In the genomic region with DNA sequence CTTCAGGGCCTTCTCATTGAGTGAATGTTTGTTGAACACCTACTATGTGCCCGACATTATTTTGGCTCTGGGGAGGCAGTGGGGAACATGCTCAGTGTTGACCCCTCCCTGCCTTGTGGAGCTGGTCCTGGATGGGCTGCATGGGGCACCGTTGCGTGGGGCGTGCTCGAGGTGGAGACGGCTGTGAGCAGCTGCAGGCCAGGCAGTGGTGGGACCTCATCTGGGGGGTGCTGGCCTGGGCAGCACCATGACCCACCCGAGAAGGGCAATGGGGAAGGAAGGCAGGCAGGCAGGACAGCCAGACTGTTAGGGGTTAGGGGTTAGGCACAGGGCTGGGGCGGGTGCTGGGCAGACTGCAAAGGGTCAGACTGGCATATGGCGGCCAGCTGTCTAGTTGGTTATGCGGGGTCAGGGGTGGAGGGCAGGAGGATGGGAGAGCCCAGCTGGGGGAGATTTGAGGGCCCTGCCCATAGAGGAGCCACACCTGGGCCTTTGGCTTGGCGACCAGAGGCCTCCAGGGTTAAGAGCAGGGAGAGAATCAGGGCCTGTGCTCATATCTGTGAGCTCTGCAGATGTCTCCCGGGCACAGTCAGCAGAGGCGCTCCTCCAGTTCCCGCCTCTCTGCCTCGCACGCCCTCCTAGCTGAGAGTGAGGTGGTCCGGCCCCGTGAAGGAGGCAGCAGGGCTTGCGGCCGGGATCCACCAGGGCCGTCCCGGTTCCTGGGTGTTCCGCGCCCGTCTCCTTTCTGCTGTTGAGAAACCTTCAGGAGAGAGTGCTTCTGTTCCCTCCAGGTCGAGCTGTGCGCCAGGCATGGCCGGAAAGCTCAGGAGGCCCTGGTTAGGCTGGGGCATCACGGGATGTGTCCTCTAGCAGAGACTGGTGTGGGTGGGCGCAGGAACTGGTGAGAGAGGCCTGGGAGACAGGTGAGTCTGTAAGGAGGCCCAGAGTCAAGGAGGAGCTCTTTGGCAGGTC, we compare ENCODE assay signal across 28 cellular contexts.
DNase-seq lines count a peak whose midpoint lies in the region; ATAC-seq, FAIRE-seq and TF ChIP-seq lines count a peak whose summit lies in the region.
"Had no signal": no experiment of that assay in that cellular context is flagged by ENCODE, and none has a peak within 500 bp of the region (broad histone marks: within the 10 kb centered on the region; RNA-seq: fewer than 3 reads in every experiment).

No MANE protein-coding gene starts in this region.

- CTCF ChIA-PET in activated CD4-positive, alpha-beta T cell treated with anti-CD3 and anti-CD28 coated beads for 36 hours (lab: Charles Lee) = interaction anchor here (1.0 to 1.9 kb wide), 2 partner anchors 11 to 20 kb away, joined by 3 to 5 read pairs; no protein-coding TSS in a partner anchor
- CTCF ChIA-PET in K562 (lab: Yijun Ruan, JAX; ENCODE audit: low intra/inter-chr PET ratio) = no interaction called here
- CTCF ChIA-PET in HepG2 (lab: Yijun Ruan, JAX; ENCODE audit: low intra/inter-chr PET ratio, low total read pairs) = no interaction called here

- no peaks in the 10 kb centered on the region for H3K9me3 ChIP-seq in K562 (replicated peaks; ENCODE audit: control insufficient read depth, insufficient read depth, low read depth, low read length)
- H3K9me3 ChIP-seq in HepG2 (ENCODE audit: low read length) = no peaks in the 10 kb centered on the region
- no peaks in the 10 kb centered on the region for H3K9me3 ChIP-seq in spleen
- H3K9me3 ChIP-seq: left lung, pancreas, uterus had no signal

- POLR2A ChIA-PET in activated CD4-positive, alpha-beta T cell treated with anti-CD3 and anti-CD28 coated beads for 36 hours (lab: Charles Lee) = no interaction called here
- POLR2A ChIA-PET in K562 (lab: Yijun Ruan, JAX) (interaction anchor here (0.5 to 1.3 kb wide), 3 partner anchors 26 to 37 kb away, joined by 3 to 4 read pairs (median 3); no protein-coding TSS in a partner anchor), HepG2 (lab: Yijun Ruan, JAX) (interaction anchor here (1.2 kb wide), 1 partner anchor 19 kb away, joined by 3 read pairs; no protein-coding TSS in a partner anchor)

- H3K4me1 ChIP-seq in K562 (replicated peaks in 1 of 2; ENCODE audit: control insufficient read depth in 2 of 2, insufficient read depth in 2 of 2, low read length in 2 of 2) (peaks cover 0 to 32% of the 10 kb centered on the region in 2 experiments; a peak in 3 of 5 replicates), HepG2 (ENCODE audit: insufficient read depth, low read length) (peaks cover 26% of the 10 kb centered on the region), spleen (peaks cover 20 to 37% (median 29%) of the 10 kb centered on the region in 6 donors)

- H3K4me1 Mint-ChIP-seq in activated CD4-positive, alpha-beta T cell treated with anti-CD3 and anti-CD28 coated beads, Interleukin-2, amount 10 ng/mL, durations not matched to agents 24 days and 14 days = peaks cover 21% of the 10 kb centered on the region
- peaks cover 38% of the 10 kb centered on the region for H3K4me1 Mint-ChIP-seq in activated CD4-positive, alpha-beta T cell treated with anti-CD3 and anti-CD28 coated beads for 36 hours

- no peaks in the 10 kb centered on the region for H3K9me1 ChIP-seq in K562 (ENCODE audit: control insufficient read depth, insufficient read depth, low read length)

- no peak overlapping the region for H3K4me3 ChIP-seq in K562
- H3K4me3 ChIP-seq in HepG2 (replicated peaks in 1 of 3; ENCODE audit: insufficient read depth in 1 of 3, low read depth in 2 of 3, low read length in 3 of 3) = no peak overlapping the region
- no peak overlapping the region for H3K4me3 ChIP-seq in spleen
- H3K4me3 ChIP-seq: cardiac muscle cell, GM12878, left lung, pancreas, uterus had no signal

- intact Hi-C loops in activated CD4-positive, alpha-beta T cell treated with anti-CD3 and anti-CD28 coated beads, Interleukin-2, amount 10 ng/mL, durations not matched to agents 24 days and 14 days (cut with micrococcal nuclease) = no loop called here
- intact Hi-C loops in activated CD4-positive, alpha-beta T cell treated with anti-CD3 and anti-CD28 coated beads for 36 hours (cut with DNase I, micrococcal nuclease) = no loop called here
- intact Hi-C loops in K562 (cut with micrococcal nuclease) (no loop called here), HepG2 (cut with micrococcal nuclease; ENCODE audit: unreplicated experiment) (no loop called here), spleen (cut with DNase I; ENCODE audit: low total_unique reads) (no loop called here)

- H3K9me3 Mint-ChIP-seq in activated CD4-positive, alpha-beta T cell treated with anti-CD3 and anti-CD28 coated beads, Interleukin-2, amount 10 ng/mL, durations not matched to agents 24 days and 14 days = no peaks in the 10 kb centered on the region
- no peaks in the 10 kb centered on the region for H3K9me3 Mint-ChIP-seq in activated CD4-positive, alpha-beta T cell treated with anti-CD3 and anti-CD28 coated beads for 36 hours (ENCODE audit: low read depth)
- H3K9me3 Mint-ChIP-seq: activated naive CD4-positive, alpha-beta T cell treated with anti-CD3 and anti-CD28 coated beads, Interleukin-2, amount 50 U/mL, for 72 hours; activated T-helper 17 cell treated with anti-CD3 and anti-CD28 coated beads, Interleukin-2, amount 50 U/mL, for 72 hours; CD8-positive, alpha-beta T cell; immature natural killer cell; naive thymus-derived CD4-positive, alpha-beta T cell; stimulated activated naive B cell treated with anti-CD40 and anti-IgM and Interleukin-4, amounts not matched to agents 10 μg/mL and 1 μg/mL and 100 μg/mL, for 72 hours had no signal

- H3K27ac Mint-ChIP-seq in activated CD4-positive, alpha-beta T cell treated with anti-CD3 and anti-CD28 coated beads, Interleukin-2, amount 10 ng/mL, durations not matched to agents 24 days and 14 days = no peak overlapping the region
- H3K27ac Mint-ChIP-seq in activated CD4-positive, alpha-beta T cell treated with anti-CD3 and anti-CD28 coated beads for 36 hours = no peak overlapping the region
- H3K27ac Mint-ChIP-seq: activated T-helper 17 cell treated with anti-CD3 and anti-CD28 coated beads, Interleukin-2, amount 50 U/mL, for 72 hours; CD8-positive, alpha-beta T cell; stimulated activated naive B cell treated with anti-CD40 and anti-IgM and Interleukin-4, amounts not matched to agents 10 μg/mL and 1 μg/mL and 100 μg/mL, for 72 hours had no signal

- H3K9ac ChIP-seq in K562 (ENCODE audit: insufficient read depth in 1 of 2, low read depth in 2 of 2, low read length in 2 of 2) = no peak overlapping the region
- H3K9ac ChIP-seq in HepG2 (ENCODE audit: insufficient read depth, low read depth, low read length) = no peak overlapping the region

- TF ChIP-seq RAD21 in K562 (CRISPR knock-in tag; conservative IDR thresholded peaks at IDR 0.05 in 1 of 2, IDR thresholded peaks at IDR 0.05 in 1 of 2) (no peak), HepG2 (CRISPR knock-in tag; IDR thresholded peaks at IDR 0.05) (no peak)

- no peak overlapping the region for H2AFZ ChIP-seq in K562 (ENCODE audit: low read depth, low read length)
- H2AFZ ChIP-seq in HepG2 (ENCODE audit: low read length) = no peak overlapping the region

- TF ChIP-seq CTCF in K562 (IDR thresholded peaks at IDR 0.05 in 2 of 3, conservative IDR thresholded peaks at IDR 0.05 in 1 of 3; ENCODE audit: insufficient read depth in 2 of 3, low read depth in 1 of 3, low read length in 3 of 3) (no peak), HepG2 (CRISPR knock-in tag; IDR thresholded peaks at IDR 0.05) (no peak), spleen (IDR thresholded peaks at IDR 0.05 in 8 of 11, conservative IDR thresholded peaks at IDR 0.05 in 3 of 11) (no peak)

- H4K20me1 ChIP-seq in K562 (replicated peaks; ENCODE audit: control insufficient read depth, insufficient read depth, low read length) (peaks cover 30% of the 10 kb centered on the region), HepG2 (ENCODE audit: insufficient read depth, low read length) (no peaks in the 10 kb centered on the region)

- H3K36me3 Mint-ChIP-seq in activated CD4-positive, alpha-beta T cell treated with anti-CD3 and anti-CD28 coated beads, Interleukin-2, amount 10 ng/mL, durations not matched to agents 24 days and 14 days (ENCODE audit: low read depth) = no peaks in the 10 kb centered on the region
- H3K36me3 Mint-ChIP-seq in activated CD4-positive, alpha-beta T cell treated with anti-CD3 and anti-CD28 coated beads for 36 hours (ENCODE audit: low read depth) = no peaks in the 10 kb centered on the region
- H3K36me3 Mint-ChIP-seq: activated naive CD4-positive, alpha-beta T cell treated with anti-CD3 and anti-CD28 coated beads, Interleukin-2, amount 50 U/mL, for 72 hours; CD8-positive, alpha-beta T cell; immature natural killer cell; naive thymus-derived CD4-positive, alpha-beta T cell; stimulated activated naive B cell treated with anti-CD40 and anti-IgM and Interleukin-4, amounts not matched to agents 10 μg/mL and 1 μg/mL and 100 μg/mL, for 72 hours had no signal

- H3K27ac ChIP-seq in K562 (ENCODE audit: extremely low read depth, low read depth, low read length) = no peak overlapping the region
- no peak overlapping the region for H3K27ac ChIP-seq in HepG2 (ENCODE audit: extremely low read length, insufficient read depth, low read length)
- H3K27ac ChIP-seq in spleen = no peak overlapping the region
- H3K27ac ChIP-seq: cardiac muscle cell, left lung, pancreas, uterus had no signal

- peak; percentile 48 for DNase-seq in activated CD4-positive, alpha-beta T cell treated with anti-CD3 and anti-CD28 coated beads, Interleukin-2, amount 10 ng/mL, durations not matched to agents 24 days and 14 days
- DNase-seq in activated CD4-positive, alpha-beta T cell treated with anti-CD3 and anti-CD28 coated beads for 36 hours = no peak
- DNase-seq in K562 (ENCODE audit: extremely low read depth in 1 of 4, low spot score in 3 of 4) (no peak), HepG2 (ENCODE audit: low spot score) (no peak), spleen (peak; percentile 71), NCI-H446 (lab: John Stamatoyannopoulos, UW) (no peak), NCI-H187 treated with DMSO at 0.1 percent for 48 hours (lab: John Stamatoyannopoulos, UW) (no peak)
- DNase-seq: 8988T; CD8-positive, alpha-beta T cell; cortex of kidney; hippocampal formation; immature natural killer cell; Karpas-422; midbrain; naive thymus-derived CD4-positive, alpha-beta T cell; NCI-H1436 treated with DMSO at 0.1 percent for 48 hours; pancreas; stimulated activated CD4-positive, alpha-beta T cell treated with anti-CD3 and anti-CD28 coated beads, Interleukin-4, amount 100 ng/mL, for 24 hours; stimulated activated naive B cell treated with anti-CD40 and anti-IgM and Interleukin-4, amounts not matched to agents 10 μg/mL and 1 μg/mL and 100 μg/mL, for 72 hours; T-helper 9 cell; uterus had no signal

- in situ Hi-C loops in K562 (cut with MboI) = no loop called here
- in situ Hi-C loops in HepG2 (cut with HindIII; ENCODE audit: extremely low pct_ligation_motif_present, low pct_unique_long_range_greater_than_20kb) = no loop called here

- TF ChIP-seq EP300 in K562 (IDR thresholded peaks at IDR 0.05; ENCODE audit: low read length) (no peak), HepG2 (IDR thresholded peaks at IDR 0.05; ENCODE audit: low read depth in 2 of 2, low read length in 2 of 2) (no peak), HepG2 (CRISPR knock-in tag; IDR thresholded peaks at IDR 0.05; ENCODE audit: borderline replicate concordance) (no peak)

- no peaks in the 10 kb centered on the region for H3K36me3 ChIP-seq in K562 (ENCODE audit: control insufficient read depth, insufficient read depth, low read length)
- no peaks in the 10 kb centered on the region; a peak in 1 of 5 replicates for H3K36me3 ChIP-seq in HepG2 (replicated peaks in 1 of 2; ENCODE audit: control insufficient read depth in 1 of 2, insufficient read depth in 2 of 2, low read length in 2 of 2)
- H3K36me3 ChIP-seq in spleen = no peaks in the 10 kb centered on the region
- H3K36me3 ChIP-seq: cardiac muscle cell, left lung, pancreas, uterus had no signal

- TF ChIP-seq POLR2A in K562 (conservative IDR thresholded peaks at IDR 0.05) (no peak), HepG2 (IDR thresholded peaks at IDR 0.05; ENCODE audit: insufficient read depth in 1 of 2, low read depth in 2 of 2, low read length in 2 of 2) (no peak), spleen (IDR thresholded peaks at IDR 0.05) (no peak)

- H3K4me2 ChIP-seq in K562 (ENCODE audit: insufficient read depth, low read length) = no peak overlapping the region
- H3K4me2 ChIP-seq in HepG2 (ENCODE audit: low read depth, low read length) = no peak overlapping the region

- FAIRE-seq in K562 (lab: Jason Lieb, UNC) = no peak
- FAIRE-seq in HepG2 (lab: Jason Lieb, UNC) = no peak
- FAIRE-seq: frontal cortex, GM12878, pancreas had no signal

- H3K27me3 ChIP-seq in K562 (ENCODE audit: control insufficient read depth in 2 of 2, insufficient read depth in 2 of 2, low read length in 2 of 2) = peaks cover 26 to 80% of the 10 kb centered on the region in 2 experiments; a peak in 3 of 5 replicates
- H3K27me3 ChIP-seq in HepG2 (ENCODE audit: control insufficient read depth in 1 of 2, insufficient read depth in 2 of 2, low read length in 2 of 2) = no peaks in the 10 kb centered on the region; a peak in 1 of 5 replicates
- H3K27me3 ChIP-seq in spleen (replicated peaks in 1 of 7) = peaks cover 0 to 15% (median 0%) of the 10 kb centered on the region in 7 donors
- H3K27me3 ChIP-seq: pancreas, uterus had no signal

- whole genome bisulfite sequencing in K562 (ENCODE audit: insufficient coverage, low coverage, missing lambda C conversion rate) = 23% methylated on average over 24 of the region's 30 CpGs
- 92% methylated on average over 27 of the region's 30 CpGs for WGBS in HepG2 (ENCODE audit: low lambda C conversion rate)
- WGBS in spleen, 5 donors = 88 to 94% (median 91%) methylated on average over 23 to 30 of the region's 30 CpGs

- peaks cover 28% of the 10 kb centered on the region for H3K27me3 Mint-ChIP-seq in activated CD4-positive, alpha-beta T cell treated with anti-CD3 and anti-CD28 coated beads, Interleukin-2, amount 10 ng/mL, durations not matched to agents 24 days and 14 days
- peaks cover 9% of the 10 kb centered on the region for H3K27me3 Mint-ChIP-seq in activated CD4-positive, alpha-beta T cell treated with anti-CD3 and anti-CD28 coated beads for 36 hours

- ATAC-seq in activated CD4-positive, alpha-beta T cell treated with anti-CD3 and anti-CD28 coated beads for 36 hours = no peak
- ATAC-seq in K562 (no peak; the same call in 2 of the 3 replicates), HepG2 (no peak; the same call in 1 of the 3 replicates), HG02885 (IDR thresholded peaks at IDR 0.05; ENCODE audit: poor library complexity, unreplicated experiment) (no peak)
- ATAC-seq: activated naive CD4-positive, alpha-beta T cell treated with anti-CD3 and anti-CD28 coated beads, Interleukin-2, amount 50 U/mL, for 72 hours; activated T-helper 17 cell treated with anti-CD3 and anti-CD28 coated beads, Interleukin-2, amount 50 U/mL, for 72 hours; CD8-positive, alpha-beta T cell; GM12878; left lung; naive thymus-derived CD4-positive, alpha-beta T cell; pancreas; stimulated activated naive B cell treated with anti-CD40 and anti-IgM and Interleukin-4, amounts not matched to agents 10 μg/mL and 1 μg/mL and 100 μg/mL, for 72 hours had no signal

- BruUV-seq in K562 (replicated peaks; lab: Mats Ljungman, UMichigan) (no TSS peak), HepG2 (replicated peaks; lab: Mats Ljungman, UMichigan) (no TSS peak)

- no peak overlapping the region for H3K4me3 Mint-ChIP-seq in activated CD4-positive, alpha-beta T cell treated with anti-CD3 and anti-CD28 coated beads, Interleukin-2, amount 10 ng/mL, durations not matched to agents 24 days and 14 days
- H3K4me3 Mint-ChIP-seq in activated CD4-positive, alpha-beta T cell treated with anti-CD3 and anti-CD28 coated beads for 36 hours = no peak overlapping the region
- H3K4me3 Mint-ChIP-seq: activated T-helper 17 cell treated with anti-CD3 and anti-CD28 coated beads, Interleukin-2, amount 50 U/mL, for 72 hours; CD8-positive, alpha-beta T cell; immature natural killer cell; stimulated activated naive B cell treated with anti-CD40 and anti-IgM and Interleukin-4, amounts not matched to agents 10 μg/mL and 1 μg/mL and 100 μg/mL, for 72 hours had no signal

- H3K79me2 ChIP-seq in K562 (ENCODE audit: control insufficient read depth, insufficient read depth, low read length) = no peaks in the 10 kb centered on the region
- no peaks in the 10 kb centered on the region for H3K79me2 ChIP-seq in HepG2 (ENCODE audit: insufficient read depth, low read length)

Comparison
In these comparisons a context has a peak if more than half of its experiments do, and no peak if none do; other contexts are left out.
1. DNase-seq: peak in activated CD4-positive, alpha-beta T cell treated with anti-CD3 and anti-CD28 coated beads, Interleukin-2, amount 10 ng/mL, durations not matched to agents 24 days and 14 days (single experiment) and spleen (single experiment); none in activated CD4-positive, alpha-beta T cell treated with anti-CD3 and anti-CD28 coated beads for 36 hours (single experiment), K562 (0 of 4), HepG2 (single experiment), NCI-H446 (0 of 2) and NCI-H187 treated with DMSO at 0.1 percent for 48 hours (single experiment).